In genomic region chr2:213161759-213162514, GRCh38 we compare ENCODE assay signal across 17 cellular contexts. TPM values are rescaled to one million over a fixed set of nuclear protein-coding genes. Genes with fewer than 3 reads are reported as not detected.
A peak's percentile ranks its signal among the peaks of the same experiment; 100 is the strongest.
DNase-seq lines count a peak whose midpoint lies in the region; ATAC-seq and TF ChIP-seq lines count a peak whose summit lies in the region.
"Had no signal": no experiment of that assay in that cellular context is flagged by ENCODE, and none has a peak within 500 bp of the region (broad histone marks: within the 10 kb centered on the region; RNA-seq: fewer than 3 reads in every experiment).

No MANE protein-coding gene starts in this region.

- no peaks in the 10 kb centered on the region for H3K9me3 Mint-ChIP-seq in mesothelial cell of epicardium
- no peaks in the 10 kb centered on the region for H3K9me3 Mint-ChIP-seq in T-cell
- H3K9me3 Mint-ChIP-seq: IgD-negative memory B cell; stimulated activated naive B cell treated with anti-CD40 and anti-IgM and Interleukin-4, amounts not matched to agents 10 μg/mL and 1 μg/mL and 100 μg/mL, for 72 hours had no signal

- H3K27me3 Mint-ChIP-seq in mesothelial cell of epicardium (ENCODE audit: low read depth): no peaks in the 10 kb centered on the region
- no peaks in the 10 kb centered on the region for H3K27me3 Mint-ChIP-seq in T-cell
- H3K27me3 Mint-ChIP-seq: IgD-negative memory B cell; stimulated activated naive B cell treated with anti-CD40 and anti-IgM and Interleukin-4, amounts not matched to agents 10 μg/mL and 1 μg/mL and 100 μg/mL, for 72 hours had no signal

- H3K36me3 Mint-ChIP-seq in mesothelial cell of epicardium (no peaks in the 10 kb centered on the region), T-cell (no peaks in the 10 kb centered on the region)
- H3K36me3 Mint-ChIP-seq: IgD-negative memory B cell; stimulated activated naive B cell treated with anti-CD40 and anti-IgM and Interleukin-4, amounts not matched to agents 10 μg/mL and 1 μg/mL and 100 μg/mL, for 72 hours had no signal

- no peak for ATAC-seq in T-cell (replicated peaks in 1 of 4)
- ATAC-seq: stimulated activated naive B cell treated with anti-CD40 and anti-IgM and Interleukin-4, amounts not matched to agents 10 μg/mL and 1 μg/mL and 100 μg/mL, for 72 hours had no signal

- TF ChIP-seq CTCF in choroid plexus epithelial cell (conservative IDR thresholded peaks at IDR 0.05; ENCODE audit: low read depth, low read length) (no peak), mesothelial cell of epicardium (IDR thresholded peaks at IDR 0.05; ENCODE audit: unreplicated experiment) (no peak)

- POLR2A ChIA-PET in T-cell (lab: Charles Lee): no interaction called here

- H3K27ac Mint-ChIP-seq in mesothelial cell of epicardium (peak overlapping the region; percentile 57), T-cell (no peak overlapping the region)
- H3K27ac Mint-ChIP-seq: stimulated activated naive B cell treated with anti-CD40 and anti-IgM and Interleukin-4, amounts not matched to agents 10 μg/mL and 1 μg/mL and 100 μg/mL, for 72 hours had no signal

- H3K4me3 Mint-ChIP-seq in mesothelial cell of epicardium: no peak overlapping the region
- H3K4me3 Mint-ChIP-seq in T-cell: no peak overlapping the region
- H3K4me3 Mint-ChIP-seq: IgD-negative memory B cell; stimulated activated naive B cell treated with anti-CD40 and anti-IgM and Interleukin-4, amounts not matched to agents 10 μg/mL and 1 μg/mL and 100 μg/mL, for 72 hours had no signal

- 0 out of 2 replicates have a peak overlapping the region, but pooled peaks have one; percentile 0 for H3K4me3 ChIP-seq in MG63
- no peak overlapping the region for H3K4me3 ChIP-seq in choroid plexus epithelial cell (ENCODE audit: low read depth, low read length)
- H3K4me3 ChIP-seq: skin epidermis, uterus had no signal

- H3K9me3 ChIP-seq in MG63: no peaks in the 10 kb centered on the region
- H3K9me3 ChIP-seq: uterus had no signal

- H3K27me3 ChIP-seq in MG63: no peaks in the 10 kb centered on the region
- H3K27me3 ChIP-seq: uterus had no signal

- H3K4me1 Mint-ChIP-seq in mesothelial cell of epicardium (peaks cover 29% of the 10 kb centered on the region), T-cell (peaks cover 0 to 3% (median 0%) of the 10 kb centered on the region in 3 donors)

- H3K36me3 ChIP-seq in MG63: no peaks in the 10 kb centered on the region
- H3K36me3 ChIP-seq: uterus had no signal

- DNase-seq in EL: peak; percentile 50
- peak; percentile 15 for DNase-seq in MG63
- DNase-seq in choroid plexus epithelial cell (ENCODE audit: low read depth): peak; percentile 60
- DNase-seq in mesothelial cell of epicardium (ENCODE audit: low spot score in 2 of 2, unreplicated experiment in 2 of 2): no peak
- DNase-seq in T-cell: no peak
- DNase-seq in amygdala (lab: John Stamatoyannopoulos, UW): no peak
- no peak for DNase-seq in cerebellum (ENCODE audit: low spot score)
- DNase-seq in HT-29 (ENCODE audit: low spot score): no peak
- DNase-seq: activated gamma-delta T cell; effector CD8-positive, alpha-beta T cell; NCI-H510A treated with DMSO at 0.1 percent for 48 hours; nucleus accumbens; OCI-M1; stimulated activated naive B cell treated with anti-CD40 and anti-IgM and Interleukin-4, amounts not matched to agents 10 μg/mL and 1 μg/mL and 100 μg/mL, for 72 hours; uterus had no signal

- CTCF ChIA-PET in T-cell (lab: Charles Lee): no interaction called here

RNA-seq across cellular contexts. Expression of gene IKZF2, which starts 10.5 kb away (rescaled TPM):
- total RNA-seq in MG63 (2014; rRNA removed; shearing (Covaris generic); ENCODE audit: low replicate concordance): 2.5 and 5.2 TPM in 2 replicates
- total RNA-seq in mesothelial cell of epicardium (44.8 to 47.5 TPM (median 44.9 TPM) in 3 replicates), T-cell (10 to 100 TPM; 23.4 to 64.1 (median 31.0) TPM), cerebellum (17.7 TPM)
- total RNA-seq in HT-29 (2014; rRNA removed; shearing (Covaris generic)): 6.8 and 7.5 TPM in 2 replicates

Comparison
In these comparisons a context has a peak if more than half of its experiments do, and no peak if none do; other contexts are left out.
1. DNase-seq: peak in EL (single experiment), MG63 (single experiment) and choroid plexus epithelial cell (single experiment); none in mesothelial cell of epicardium (0 of 2), T-cell (0 of 34), amygdala (0 of 56), cerebellum (single experiment) and HT-29 (single experiment).